23 cellular contexts compared by ENCODE assay signal in the genomic region with DNA sequence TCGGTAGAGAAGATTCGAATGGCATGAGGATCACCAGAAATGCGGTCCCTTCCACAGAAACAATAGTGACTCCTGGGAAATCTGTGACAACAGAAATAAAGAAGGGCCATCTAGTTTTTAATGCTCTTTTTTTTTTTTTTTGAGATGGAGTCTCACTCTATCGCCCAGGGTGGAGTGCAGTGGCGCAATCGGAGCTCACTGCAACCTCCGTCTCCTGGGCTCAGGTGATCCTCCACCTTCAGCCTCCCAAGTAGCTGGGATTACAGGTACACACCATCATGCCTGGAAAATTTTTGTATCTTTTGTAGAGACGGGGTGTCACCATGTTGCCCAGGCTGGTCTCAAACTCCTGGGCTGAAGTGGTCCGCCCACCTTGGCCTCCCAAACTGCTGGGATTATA. TPM values are rescaled to one million over a fixed set of nuclear protein-coding genes. Genes with fewer than 3 reads are reported as not detected.
DNase-seq lines count a peak whose midpoint lies in the region; ATAC-seq, FAIRE-seq and TF ChIP-seq lines count a peak whose summit lies in the region.
"Had no signal": no experiment of that assay in that cellular context is flagged by ENCODE, and none has a peak within 500 bp of the region (broad histone marks: within the 10 kb centered on the region; RNA-seq: fewer than 3 reads in every experiment).

No MANE protein-coding gene starts in this region.

- H3K79me2 ChIP-seq in HepG2 (ENCODE audit: insufficient read depth, low read length): no peaks in the 10 kb centered on the region

- no peak overlapping the region for H3K18ac ChIP-seq in neuronal stem cell (ENCODE audit: low read length)

- H4K8ac ChIP-seq in neuronal stem cell (ENCODE audit: low read depth, low read length): no peak overlapping the region

- no peaks in the 10 kb centered on the region for H3K27me3 ChIP-seq in HepG2 (ENCODE audit: control insufficient read depth in 1 of 2, insufficient read depth in 2 of 2, low read length in 2 of 2)
- no peaks in the 10 kb centered on the region for H3K27me3 ChIP-seq in right lobe of liver
- H3K27me3 ChIP-seq in neuronal stem cell (ENCODE audit: control insufficient read depth in 3 of 3, insufficient read depth in 3 of 3, low read depth in 1 of 3, low read length in 3 of 3): no peaks in the 10 kb centered on the region
- H3K27me3 ChIP-seq in WERI-Rb-1 (ENCODE audit: insufficient read depth, low read depth, severe bottlenecking): no peaks in the 10 kb centered on the region
- H3K27me3 ChIP-seq: BE2C; BLaER1 treated with 17β-estradiol and CSF1 and Interleukin-3, amounts not matched to agents 10 nM and 100 nM had no signal

- H3K27me3 Mint-ChIP-seq in nephron progenitor cell (ENCODE audit: low read depth, poor library complexity) (peaks cover 11% of the 10 kb centered on the region), WTC11 (ENCODE audit: low read depth) (no peaks in the 10 kb centered on the region; the same call in 1 of the 2 replicates), chondrocyte (ENCODE audit: low read depth) (no peaks in the 10 kb centered on the region)

- H3K4me3 Mint-ChIP-seq in nephron progenitor cell (no peak overlapping the region), WTC11 (no peak overlapping the region), chondrocyte (ENCODE audit: unreplicated experiment) (no peak overlapping the region)
- H3K4me3 Mint-ChIP-seq: CD4-positive, alpha-beta memory T cell; HFFc6 had no signal

- peak overlapping the region; percentile 69 for H3K27ac Mint-ChIP-seq in nephron progenitor cell
- no peak overlapping the region for H3K27ac Mint-ChIP-seq in WTC11
- no peak overlapping the region for H3K27ac Mint-ChIP-seq in chondrocyte (ENCODE audit: unreplicated experiment)
- H3K27ac Mint-ChIP-seq: CD4-positive, alpha-beta memory T cell; HFFc6 had no signal

- H3K4me1 Mint-ChIP-seq in nephron progenitor cell (peaks cover 28% of the 10 kb centered on the region), WTC11 (peaks cover 39% of the 10 kb centered on the region), chondrocyte (ENCODE audit: low read depth) (peaks cover 35% of the 10 kb centered on the region)
- H3K4me1 Mint-ChIP-seq: CD4-positive, alpha-beta memory T cell had no signal

- no peak for TF ChIP-seq RAD21 in HepG2 (CRISPR knock-in tag; IDR thresholded peaks at IDR 0.05)

- TF ChIP-seq CTCF in HepG2 (CRISPR knock-in tag; IDR thresholded peaks at IDR 0.05): no peak
- TF ChIP-seq CTCF in right lobe of liver (IDR thresholded peaks at IDR 0.05): no peak
- TF ChIP-seq CTCF in nephron progenitor cell (IDR thresholded peaks at IDR 0.05): no peak
- no peak for TF ChIP-seq CTCF in WTC11 (IDR thresholded peaks at IDR 0.05)
- TF ChIP-seq CTCF in chondrocyte (IDR thresholded peaks at IDR 0.05): no peak
- no peak for TF ChIP-seq CTCF in WERI-Rb-1 (IDR thresholded peaks at IDR 0.05; ENCODE audit: low read depth, low read length)

- no peaks in the 10 kb centered on the region for H3K9me3 ChIP-seq in HepG2 (ENCODE audit: low read length)
- no peaks in the 10 kb centered on the region for H3K9me3 ChIP-seq in right lobe of liver
- H3K9me3 ChIP-seq in neuronal stem cell (replicated peaks in 1 of 2; ENCODE audit: control insufficient read depth in 2 of 2, insufficient read depth in 1 of 2, low read depth in 1 of 2, low read length in 2 of 2): no peaks in the 10 kb centered on the region
- H3K9me3 ChIP-seq in WERI-Rb-1 (ENCODE audit: severe bottlenecking): peaks cover 1% of the 10 kb centered on the region
- H3K9me3 ChIP-seq: A549, BE2C, HAP-1 had no signal

- CTCF ChIA-PET in HepG2 (lab: Yijun Ruan, JAX; ENCODE audit: low intra/inter-chr PET ratio, low total read pairs): no interaction called here
- CTCF ChIA-PET in WTC11 (lab: Charles Lee): no interaction called here

- H3K4me1 ChIP-seq in HepG2 (ENCODE audit: insufficient read depth, low read length): peaks cover 84% of the 10 kb centered on the region
- peaks cover 0 to 14% (median 4%) of the 10 kb centered on the region in 4 donors for H3K4me1 ChIP-seq in right lobe of liver
- H3K4me1 ChIP-seq in neuronal stem cell (ENCODE audit: control insufficient read depth in 2 of 2, insufficient read depth in 1 of 2, low read depth in 1 of 2, low read length in 2 of 2): peaks cover 4 to 11% of the 10 kb centered on the region in 2 donors
- H3K4me1 ChIP-seq: BE2C had no signal

- H2AFZ ChIP-seq in HepG2 (ENCODE audit: low read length) (no peak overlapping the region), neuronal stem cell (ENCODE audit: low read length) (peak overlapping the region; percentile 44)

- H3K9ac ChIP-seq in HepG2 (ENCODE audit: insufficient read depth, low read depth, low read length) (peak overlapping the region; percentile 36; the same call in 1 of the 2 replicates), neuronal stem cell (ENCODE audit: low read depth, low read length, poor library complexity) (no peak overlapping the region)
- H3K9ac ChIP-seq: BLaER1 treated with 17β-estradiol and CSF1 and Interleukin-3, amounts not matched to agents 10 nM and 100 nM had no signal

- H4K91ac ChIP-seq in neuronal stem cell (ENCODE audit: low read depth, low read length, poor library complexity): no peak overlapping the region

- H3K4me3 ChIP-seq in HepG2 (replicated peaks in 1 of 3; ENCODE audit: insufficient read depth in 1 of 3, low read depth in 2 of 3, low read length in 3 of 3) (no peak overlapping the region), right lobe of liver (no peak overlapping the region), neuronal stem cell (ENCODE audit: low read length in 2 of 2) (no peak overlapping the region), WERI-Rb-1 (ENCODE audit: low read depth, low read length) (no peak overlapping the region)
- H3K4me3 ChIP-seq: A549; BLaER1 treated with 17β-estradiol and CSF1 and Interleukin-3, amounts not matched to agents 10 nM and 100 nM; HAP-1 had no signal

- H3K4me2 ChIP-seq in HepG2 (ENCODE audit: low read depth, low read length) (peak overlapping the region; percentile 55), neuronal stem cell (ENCODE audit: insufficient read depth, low read length, poor library complexity, severe bottlenecking) (no peak overlapping the region)
- H3K4me2 ChIP-seq: BLaER1 treated with 17β-estradiol and CSF1 and Interleukin-3, amounts not matched to agents 10 nM and 100 nM had no signal

- no peak overlapping the region for H3K23ac ChIP-seq in neuronal stem cell (ENCODE audit: low read depth, low read length, poor library complexity)

- intact Hi-C loops in HepG2 (cut with micrococcal nuclease; ENCODE audit: unreplicated experiment) (no loop called here), right lobe of liver (cut with DNase I) (no loop called here)

- TF ChIP-seq EP300 in HepG2 (IDR thresholded peaks at IDR 0.05; ENCODE audit: low read depth in 2 of 2, low read length in 2 of 2): no peak
- no peak for TF ChIP-seq EP300 in HepG2 (CRISPR knock-in tag; IDR thresholded peaks at IDR 0.05; ENCODE audit: borderline replicate concordance)

- no peak overlapping the region for H3K4ac ChIP-seq in neuronal stem cell (ENCODE audit: low read length)

- no peaks in the 10 kb centered on the region for H4K20me1 ChIP-seq in HepG2 (ENCODE audit: insufficient read depth, low read length)
- H4K20me1 ChIP-seq: BLaER1 treated with 17β-estradiol and CSF1 and Interleukin-3, amounts not matched to agents 10 nM and 100 nM had no signal

- H3K9me3 Mint-ChIP-seq in nephron progenitor cell (peaks cover 2% of the 10 kb centered on the region), WTC11 (peaks cover under 1% of the 10 kb centered on the region), chondrocyte (ENCODE audit: low read depth) (no peaks in the 10 kb centered on the region)
- H3K9me3 Mint-ChIP-seq: CD4-positive, alpha-beta memory T cell had no signal

- H3K79me1 ChIP-seq in neuronal stem cell (ENCODE audit: low read depth, low read length): no peaks in the 10 kb centered on the region

- ATAC-seq in HepG2 (no peak), right lobe of liver (no peak), WTC11 (no peak)

- no peak overlapping the region for H2BK15ac ChIP-seq in neuronal stem cell (ENCODE audit: low read length)

- TF ChIP-seq POLR2A in HepG2 (IDR thresholded peaks at IDR 0.05; ENCODE audit: insufficient read depth in 1 of 2, low read depth in 2 of 2, low read length in 2 of 2) (no peak), right lobe of liver (IDR thresholded peaks at IDR 0.05) (no peak)

- DNase-seq in HepG2 (ENCODE audit: low spot score): no peak
- no peak for DNase-seq in right lobe of liver
- DNase-seq in nephron progenitor cell: no peak
- DNase-seq in neuronal stem cell (ENCODE audit: low spot score): no peak
- no peak for DNase-seq in WTC11 (ENCODE audit: low spot score)
- DNase-seq in chondrocyte (ENCODE audit: low spot score): no peak
- no peak for DNase-seq in WERI-Rb-1
- DNase-seq: 8988T; ACHN; AML-193; BE2C; CD4-positive, alpha-beta memory T cell; COR-L47; DMS153; DND-41; GOT3; HFFc6 had no signal

- POLR2A ChIA-PET in HepG2 (lab: Yijun Ruan, JAX): interaction anchor here (0.6 kb wide), 1 partner anchor 9 kb away, joined by 3 read pairs; no protein-coding TSS in a partner anchor
- POLR2A ChIA-PET in WTC11 (lab: Charles Lee): interaction anchor here (0.7 kb wide), 1 partner anchor 20 kb away, joined by 3 read pairs; no protein-coding TSS in a partner anchor

- H3K27ac ChIP-seq in HepG2 (ENCODE audit: extremely low read length, insufficient read depth, low read length) (peak overlapping the region; percentile 86), right lobe of liver (no peak overlapping the region), neuronal stem cell (replicated peaks; ENCODE audit: low read length) (no peak overlapping the region), WERI-Rb-1 (no peak overlapping the region)
- H3K27ac ChIP-seq: BLaER1 treated with 17β-estradiol and CSF1 and Interleukin-3, amounts not matched to agents 10 nM and 100 nM had no signal

- in situ Hi-C loops in HepG2 (cut with HindIII; ENCODE audit: extremely low pct_ligation_motif_present, low pct_unique_long_range_greater_than_20kb): no loop called here

- H2BK5ac ChIP-seq in neuronal stem cell (ENCODE audit: low read length): no peak overlapping the region

- 76% methylated on average over 9 of the region's 9 CpGs for WGBS in HepG2 (ENCODE audit: low lambda C conversion rate)
- WGBS in right lobe of liver (ENCODE audit: insufficient coverage, low coverage, low lambda C conversion rate, missing lambda C conversion rate): 90% methylated on average over 9 of the region's 9 CpGs
- no CpG with 5 or more reads among the region's 9 CpGs for WGBS in neuronal stem cell (ENCODE audit: extremely low coverage in 2 of 2, insufficient read length in 2 of 2, insufficient replicate concordance in 1 of 2), 2 donors

- H3K14ac ChIP-seq in neuronal stem cell (ENCODE audit: low read length): no peak overlapping the region

- H3K36me3 Mint-ChIP-seq in nephron progenitor cell (ENCODE audit: low read depth): peaks cover under 1% of the 10 kb centered on the region
- H3K36me3 Mint-ChIP-seq in WTC11: peaks cover 1% of the 10 kb centered on the region; the same call in 1 of the 2 replicates
- no peaks in the 10 kb centered on the region for H3K36me3 Mint-ChIP-seq in chondrocyte (ENCODE audit: low read depth)
- H3K36me3 Mint-ChIP-seq: CD4-positive, alpha-beta memory T cell had no signal

- no TSS peak for BruUV-seq in HepG2 (replicated peaks; lab: Mats Ljungman, UMichigan)

- no peak overlapping the region for H2BK12ac ChIP-seq in neuronal stem cell (ENCODE audit: low read length)

- H2BK120ac ChIP-seq in neuronal stem cell (ENCODE audit: low read depth, low read length): no peak overlapping the region

- no peaks in the 10 kb centered on the region for H3K36me3 ChIP-seq in HepG2 (replicated peaks in 1 of 2; ENCODE audit: control insufficient read depth in 1 of 2, insufficient read depth in 2 of 2, low read length in 2 of 2)
- H3K36me3 ChIP-seq in right lobe of liver: no peaks in the 10 kb centered on the region
- no peaks in the 10 kb centered on the region for H3K36me3 ChIP-seq in neuronal stem cell (replicated peaks in 1 of 2; ENCODE audit: control insufficient read depth in 2 of 2, insufficient read depth in 2 of 2, low read length in 2 of 2)
- no peaks in the 10 kb centered on the region for H3K36me3 ChIP-seq in WERI-Rb-1
- H3K36me3 ChIP-seq: BE2C; BLaER1 treated with 17β-estradiol and CSF1 and Interleukin-3, amounts not matched to agents 10 nM and 100 nM; HAP-1 had no signal

- H2AK5ac ChIP-seq in neuronal stem cell (ENCODE audit: low read depth, low read length): no peak overlapping the region

- FAIRE-seq in HepG2 (lab: Jason Lieb, UNC): no peak
- FAIRE-seq: A549, G401.6, GM12892, H54 had no signal

RNA-seq across cellular contexts. Expression of a gene that starts 43.9 kb away (rescaled TPM):
- total RNA-seq in HepG2 (2016; rRNA removed; fragmentation: Illumina TruSeq; extraction: Trizol) (not detected in 2 replicates), right lobe of liver (under 1 TPM in 1 of 6 experiments, not detected in 5; 0.04 TPM), WTC11 (2021) (296 to 319 TPM (median 303 TPM) in 3 replicates), chondrocyte (0.12 to 0.26 TPM (median 0.15 TPM) in 3 replicates)
- not detected in 2 replicates for total RNA-seq in HepG2 (2016; cell fraction: cytosol; rRNA removed; fragmentation: Illumina TruSeq; extraction: Trizol; ENCODE audit: low read depth)
- not detected in 2 replicates for total RNA-seq in HepG2 (2016; cell fraction: insoluble cytoplasmic fraction; rRNA removed; fragmentation: Illumina TruSeq; extraction: Trizol)
- not detected in 2 replicates for total RNA-seq in HepG2 (2016; cell fraction: membrane; rRNA removed; fragmentation: Illumina TruSeq; extraction: Trizol)
- not detected in 2 replicates for total RNA-seq in HepG2 (2016; cell fraction: nucleus; rRNA removed; fragmentation: Illumina TruSeq; extraction: Trizol)
- not detected in 2 replicates for polyA plus RNA-seq in HepG2 (2011; rRNA removed)
- polyA plus RNA-seq in HepG2 (2011; cell fraction: cytosol; rRNA removed): not detected in 2 replicates
- 0.03 TPM in 1 of 2 replicates, not detected in the other for polyA plus RNA-seq in HepG2 (2011; cell fraction: nucleus; rRNA removed)
- polyA plus RNA-seq in HepG2 (2012): not detected in 2 replicates
- polyA plus RNA-seq in HepG2 (2016; cell fraction: cytosol; fragmentation: Illumina TruSeq; extraction: Trizol; ENCODE audit: low read depth): not detected in 2 replicates
- polyA plus RNA-seq in HepG2 (2016; cell fraction: insoluble cytoplasmic fraction; fragmentation: Illumina TruSeq; extraction: Trizol; ENCODE audit: low read depth): not detected in 2 replicates
- not detected in 2 replicates for polyA plus RNA-seq in HepG2 (2016; cell fraction: membrane; fragmentation: Illumina TruSeq; extraction: Trizol; ENCODE audit: low read depth)
- not detected in 2 replicates for polyA plus RNA-seq in HepG2 (2016; cell fraction: nucleus; fragmentation: Illumina TruSeq; extraction: Trizol; ENCODE audit: insufficient read depth, low read depth)
- not detected in 2 replicates for polyA minus RNA-seq in HepG2 (2011; rRNA and poly(A)+ RNA removed; ENCODE audit: low replicate concordance)
- not detected in 2 replicates for polyA minus RNA-seq in HepG2 (2011; cell fraction: cytosol; rRNA and poly(A)+ RNA removed)
- polyA minus RNA-seq in HepG2 (2011; cell fraction: nucleus; rRNA and poly(A)+ RNA removed): not detected in 2 replicates
- polyA plus RNA-seq in neuronal stem cell (2013, experiment 1 of 2): 19.1 TPM
- 19.3 TPM for polyA plus RNA-seq in neuronal stem cell (2013, experiment 2 of 2)
- total RNA-seq: CD4-positive, alpha-beta memory T cell; HFFc6 had no signal
- polyA plus RNA-seq: A549; CD4-positive, alpha-beta memory T cell had no signal

Comparison
In these comparisons a context has a peak if more than half of its experiments do, and no peak if none do; other contexts are left out.
1. RNA of a gene that starts 43.9 kb away (total RNA-seq): 296 to 319 TPM in WTC11; 0.12 to 0.26 TPM in chondrocyte, 0.04 TPM in right lobe of liver and not detected in HepG2; every median in the first group is over 100 times any median in the second.